In genomic region chr13:29453657-29454056, GRCh38 we compare ENCODE assay signal across 27 cellular contexts.
"Had no signal": no experiment of that assay in that cellular context is flagged by ENCODE, and none has a peak within 500 bp of the region (broad histone marks: within the 10 kb centered on the region; RNA-seq: fewer than 3 reads in every experiment).

No MANE protein-coding gene starts in this region.

- H3K4me3 ChIP-seq: esophagus muscularis mucosa, gastroesophageal sphincter, pancreas, prostate gland, spleen, suprapubic skin, tibial artery, upper lobe of right lung had no signal

- H3K9me3 ChIP-seq: esophagus muscularis mucosa, gastroesophageal sphincter, pancreas, prostate gland, spleen, suprapubic skin, tibial artery, upper lobe of right lung had no signal

- DNase-seq: activated CD4-positive, alpha-beta memory T cell treated with anti-CD3 and anti-CD28 coated beads for 36 hours; activated CD4-positive, alpha-beta T cell treated with anti-CD3 and anti-CD28 coated beads, Interleukin-2, amount 10 ng/mL, durations not matched to agents 24 days and 14 days; activated CD4-positive, CD25-positive, alpha-beta regulatory T cell treated with anti-CD3 and anti-CD28 coated beads, Interleukin-2, amount 50 U/mL, for 72 hours; activated CD8-positive, alpha-beta memory T cell treated with anti-CD3 and anti-CD28 coated beads, Interleukin-2, amount 50 U/mL, for 48 hours; activated gamma-delta T cell; activated naive CD4-positive, alpha-beta T cell treated with anti-CD3 and anti-CD28 coated beads, Interleukin-2, amount 10 ng/mL, durations not matched to agents 7 days and 5 days; activated naive CD8-positive, alpha-beta T cell treated with anti-CD3 and anti-CD28 coated beads, Interleukin-2, amount 10 ng/mL, durations not matched to agents 7 days and 5 days; activated T-cell treated with anti-CD3 and anti-CD28 coated beads, Interleukin-2, amount 50 U/mL, for 24 hours; amygdala; central memory CD4-positive, alpha-beta T cell; effector CD4-positive, alpha-beta T cell; hippocampal formation; kidney; left colon; naive thymus-derived CD8-positive, alpha-beta T cell; nucleus accumbens; pancreas; spleen; stimulated activated naive CD4-positive, alpha-beta T cell; T-cell; tibial artery; upper lobe of right lung; WERI-Rb-1 had no signal

- H3K36me3 ChIP-seq: esophagus muscularis mucosa, gastroesophageal sphincter, pancreas, prostate gland, spleen, suprapubic skin, tibial artery, upper lobe of right lung, WERI-Rb-1 had no signal

- FAIRE-seq: kidney, pancreas had no signal

- ATAC-seq: left colon; naive thymus-derived CD8-positive, alpha-beta T cell; pancreas; T-cell; upper lobe of right lung had no signal

- H3K4me1 ChIP-seq: pancreas, prostate gland, spleen, tibial artery, upper lobe of right lung had no signal

- H3K27ac ChIP-seq: pancreas, prostate gland, spleen, suprapubic skin, tibial artery, upper lobe of right lung, WERI-Rb-1 had no signal

- H3K27me3 ChIP-seq: esophagus muscularis mucosa, gastroesophageal sphincter, pancreas, suprapubic skin, tibial artery had no signal
